22 cellular contexts compared by ENCODE assay signal in the genomic region with DNA sequence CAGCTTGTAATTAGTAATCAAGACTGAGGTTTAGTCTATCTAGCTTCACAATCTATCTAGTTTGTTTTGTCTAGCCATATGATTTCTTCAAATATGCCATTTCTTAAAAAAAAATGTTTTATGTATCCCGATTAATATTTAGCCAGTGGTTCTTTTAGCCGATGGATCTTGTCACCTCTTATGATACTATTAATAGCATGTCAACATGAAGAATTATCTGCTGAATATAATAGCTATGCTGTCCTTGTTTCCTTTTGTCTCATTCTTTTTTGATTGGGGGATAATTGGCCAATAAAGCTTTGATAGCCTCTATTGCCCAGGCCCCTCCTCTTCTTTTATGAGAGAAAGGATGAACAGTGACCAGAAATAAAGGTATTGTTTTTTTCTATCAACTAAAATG. TPM values are rescaled to one million over a fixed set of nuclear protein-coding genes. Genes with fewer than 3 reads are reported as not detected.
DNase-seq lines count a peak whose midpoint lies in the region; ATAC-seq, FAIRE-seq and TF ChIP-seq lines count a peak whose summit lies in the region.
"Had no signal": no experiment of that assay in that cellular context is flagged by ENCODE, and none has a peak within 500 bp of the region (broad histone marks: within the 10 kb centered on the region; RNA-seq: fewer than 3 reads in every experiment).

No MANE protein-coding gene starts in this region.

- H3K36me3 Mint-ChIP-seq in activated T-cell treated with anti-CD3 and anti-CD28 coated beads, Interleukin-2, amount 50 U/mL, for 24 hours (ENCODE audit: low read depth) = peaks cover 80% of the 10 kb centered on the region
- peaks cover 72% of the 10 kb centered on the region for H3K36me3 Mint-ChIP-seq in T-helper 2 cell treated with Interferon-gamma antibody and Interleukin-4, amounts not matched to agents 5 μg/mL and 100 μg/mL, for 36 hours (ENCODE audit: low read depth)

- peaks cover 8% of the 10 kb centered on the region for H3K9me3 Mint-ChIP-seq in activated T-cell treated with anti-CD3 and anti-CD28 coated beads, Interleukin-2, amount 50 U/mL, for 24 hours
- peaks cover 7% of the 10 kb centered on the region for H3K9me3 Mint-ChIP-seq in T-helper 2 cell treated with Interferon-gamma antibody and Interleukin-4, amounts not matched to agents 5 μg/mL and 100 μg/mL, for 36 hours

- peak; percentile 9 for FAIRE-seq in islet of Langerhans (lab: Jason Lieb, UNC)
- FAIRE-seq: GM12891 had no signal

- peaks cover 0 to 23% (median 0%) of the 10 kb centered on the region in 12 donors for H3K9me3 ChIP-seq in heart left ventricle
- H3K9me3 ChIP-seq: BE2C had no signal

- H3K4me1 Mint-ChIP-seq in activated T-cell treated with anti-CD3 and anti-CD28 coated beads, Interleukin-2, amount 50 U/mL, for 24 hours (ENCODE audit: low read depth) = peaks cover 63% of the 10 kb centered on the region
- peaks cover 13% of the 10 kb centered on the region for H3K4me1 Mint-ChIP-seq in T-helper 2 cell treated with Interferon-gamma antibody and Interleukin-4, amounts not matched to agents 5 μg/mL and 100 μg/mL, for 36 hours (ENCODE audit: low read depth)
- H3K4me1 Mint-ChIP-seq: GM23338 had no signal

- peaks cover 0 to 51% (median 16%) of the 10 kb centered on the region in 12 donors for H3K4me1 ChIP-seq in heart left ventricle
- H3K4me1 ChIP-seq: BE2C had no signal

- H3K27ac Mint-ChIP-seq in activated T-cell treated with anti-CD3 and anti-CD28 coated beads, Interleukin-2, amount 50 U/mL, for 24 hours = no peak overlapping the region
- H3K27ac Mint-ChIP-seq in T-helper 2 cell treated with Interferon-gamma antibody and Interleukin-4, amounts not matched to agents 5 μg/mL and 100 μg/mL, for 36 hours = no peak overlapping the region
- H3K27ac Mint-ChIP-seq: CD4-positive, CD25-positive, alpha-beta regulatory T cell; GM23338 had no signal

- peaks cover 0 to 12% (median 8%) of the 10 kb centered on the region in 9 donors for H3K36me3 ChIP-seq in heart left ventricle

- H3K27me3 Mint-ChIP-seq in activated T-cell treated with anti-CD3 and anti-CD28 coated beads, Interleukin-2, amount 50 U/mL, for 24 hours = no peaks in the 10 kb centered on the region
- no peaks in the 10 kb centered on the region for H3K27me3 Mint-ChIP-seq in T-helper 2 cell treated with Interferon-gamma antibody and Interleukin-4, amounts not matched to agents 5 μg/mL and 100 μg/mL, for 36 hours (ENCODE audit: low read depth)
- H3K27me3 Mint-ChIP-seq: CD4-positive, CD25-positive, alpha-beta regulatory T cell had no signal

- ATAC-seq in left ventricle myocardium superior (peak; percentile 37), heart left ventricle (no peak)
- ATAC-seq: GM23338, SK-N-SH treated with all-trans-retinoic acid at 6 μM for 48 hours had no signal

- 42 to 49% (median 48%) methylated on average over 2 of the region's 2 CpGs for WGBS in heart left ventricle, 4 donors

- DNase-seq in left ventricle myocardium superior = no peak
- DNase-seq in heart left ventricle = no peak
- DNase-seq in NCI-H748 (lab: John Stamatoyannopoulos, UW; ENCODE audit: unreplicated experiment) = peak; percentile 31
- DNase-seq in activated T-cell treated with anti-CD3 and anti-CD28 coated beads, Interleukin-2, amount 50 U/mL, for 24 hours = no peak
- DNase-seq in DMS 273 (lab: John Stamatoyannopoulos, UW; ENCODE audit: unreplicated experiment) = no peak
- DNase-seq in T-helper 2 cell treated with Interferon-gamma antibody and Interleukin-4, amounts not matched to agents 5 μg/mL and 100 μg/mL, for 36 hours (ENCODE audit: low spot score) = no peak
- DNase-seq: ACHN; BE2C; CD4-positive, CD25-positive, alpha-beta regulatory T cell; HCEC 1CT; NCI-H1694; NCI-H2081 treated with DMSO at 0.1 percent for 48 hours; NCI-H774; OCI-M1; RPMI8226; SIG-M5 had no signal

- H3K27me3 ChIP-seq in heart left ventricle = no peaks in the 10 kb centered on the region
- H3K27me3 ChIP-seq: BE2C had no signal

- H3K27ac ChIP-seq in heart left ventricle = peak overlapping the region in 1 of 12 donors; percentile 6
- H3K27ac ChIP-seq: HL-60, KMS-11 had no signal

- H3K4me3 Mint-ChIP-seq in activated T-cell treated with anti-CD3 and anti-CD28 coated beads, Interleukin-2, amount 50 U/mL, for 24 hours = no peak overlapping the region
- H3K4me3 Mint-ChIP-seq in T-helper 2 cell treated with Interferon-gamma antibody and Interleukin-4, amounts not matched to agents 5 μg/mL and 100 μg/mL, for 36 hours = no peak overlapping the region
- H3K4me3 Mint-ChIP-seq: GM23338 had no signal

- TF ChIP-seq POLR2A in heart left ventricle (IDR thresholded peaks at IDR 0.05) = no peak

- no peak for TF ChIP-seq CTCF in heart left ventricle (IDR thresholded peaks at IDR 0.05)

- intact Hi-C loops in left ventricle myocardium superior (cut with micrococcal nuclease) = no loop called here
- intact Hi-C loops in heart left ventricle (cut with DNase I) = no loop called here

- no peak overlapping the region for H3K4me3 ChIP-seq in heart left ventricle
- H3K4me3 ChIP-seq: GM23338 had no signal

RNA-seq across cellular contexts. Expression of gene PTEN, which starts 32.8 kb away (rescaled TPM):
- total RNA-seq in left ventricle myocardium superior = 58.6 TPM
- 10 to 100 TPM; 47.5 to 77.7 (median 60.3) TPM for total RNA-seq in heart left ventricle
- polyA plus RNA-seq in heart left ventricle = 10 to 100 TPM; 20.1 to 33.1 TPM

RNA-seq across cellular contexts. Expression of gene KLLN, which starts 32.9 kb away (rescaled TPM):
- total RNA-seq in left ventricle myocardium superior (0.47 TPM), heart left ventricle (under 1 TPM; 0.13 to 0.57 (median 0.43) TPM)
- polyA plus RNA-seq in heart left ventricle = under 1 TPM; 0.19 to 0.26 TPM
